In genomic region chr19:18000480-18000980, GRCh38 we compare ENCODE assay signal across 8 cellular contexts. TPM values are rescaled to one million over a fixed set of nuclear protein-coding genes. Genes with fewer than 3 reads are reported as not detected.
DNase-seq lines count a peak whose midpoint lies in the region; ATAC-seq and TF ChIP-seq lines count a peak whose summit lies in the region.

No MANE protein-coding gene starts in this region.

- H3K4me3 Mint-ChIP-seq in T-helper 17 cell, result peak overlapping the region; percentile 90

- H3K4me1 Mint-ChIP-seq in T-helper 17 cell, result peaks cover 24% of the 10 kb centered on the region

- TF ChIP-seq CTCF in gastroesophageal sphincter (IDR thresholded peaks at IDR 0.05) (no peak), stomach (IDR thresholded peaks at IDR 0.05) (no peak)

- H3K36me3 Mint-ChIP-seq in T-helper 17 cell (ENCODE audit: low read depth), result no peaks in the 10 kb centered on the region

- H3K27ac Mint-ChIP-seq in T-helper 17 cell, result peak overlapping the region; percentile 99

- TF ChIP-seq EP300 in gastroesophageal sphincter (IDR thresholded peaks at IDR 0.05) (no peak), stomach (IDR thresholded peaks at IDR 0.05) (no peak)

- TF ChIP-seq POLR2A in gastroesophageal sphincter (IDR thresholded peaks at IDR 0.05) (no peak), stomach (IDR thresholded peaks at IDR 0.05) (no peak)

- H3K27me3 Mint-ChIP-seq in T-helper 17 cell, result no peaks in the 10 kb centered on the region

- H3K4me3 ChIP-seq in gastroesophageal sphincter (peak overlapping the region; percentile 74 to 83), stomach (peak overlapping the region; percentile 77 to 85 (median 82))

- H3K27me3 ChIP-seq in gastroesophageal sphincter, result no peaks in the 10 kb centered on the region
- peaks cover 0 to 3% (median 0%) of the 10 kb centered on the region in 3 donors for H3K27me3 ChIP-seq in stomach

- peak; percentile 1 for ATAC-seq in T-helper 17 cell
- ATAC-seq in gastroesophageal sphincter, result no peak
- ATAC-seq in GM21528 (IDR thresholded peaks at IDR 0.05; ENCODE audit: low FRiP score, unreplicated experiment), result no peak

- H3K36me3 ChIP-seq in gastroesophageal sphincter (peaks cover 0 to 5% of the 10 kb centered on the region in 2 donors), stomach (peaks cover 0 to 10% (median 8%) of the 10 kb centered on the region in 4 donors)

- H3K9me3 ChIP-seq in T-helper 17 cell (ENCODE audit: control insufficient read depth, low read length, poor library complexity, severe bottlenecking), result no peaks in the 10 kb centered on the region
- no peaks in the 10 kb centered on the region for H3K9me3 ChIP-seq in gastroesophageal sphincter
- no peaks in the 10 kb centered on the region for H3K9me3 ChIP-seq in stomach

- H3K4me1 ChIP-seq in gastroesophageal sphincter, result peaks cover 0 to 34% (median 8%) of the 10 kb centered on the region in 3 donors
- H3K4me1 ChIP-seq in stomach, result peaks cover 23 to 42% (median 30%) of the 10 kb centered on the region in 4 donors

- 5 to 26% methylated on average over 16 to 17 of the region's 21 CpGs for whole genome bisulfite sequencing in gastroesophageal sphincter (ENCODE audit: low coverage in 1 of 2), 2 donors
- 5 to 17% (median 11%) methylated on average over 15 to 21 of the region's 21 CpGs for WGBS in stomach, 5 donors

- peak; percentile 29 for DNase-seq in DMS79 treated with DMSO at 0.1 percent for 48 hours (lab: John Stamatoyannopoulos, UW)
- DNase-seq in DMS79 (lab: John Stamatoyannopoulos, UW), result no peak
- DNase-seq in T-helper 17 cell, result no peak
- DNase-seq in stomach, result no peak
- no peak for DNase-seq in 8988T
- DNase-seq in NCI-H524 (lab: John Stamatoyannopoulos, UW), result no peak

- intact Hi-C loops in stomach (cut with DNase I; ENCODE audit: low total_unique reads), result no loop called here

- peak overlapping the region; percentile 12 to 93 (median 88) for H3K27ac ChIP-seq in gastroesophageal sphincter
- H3K27ac ChIP-seq in stomach, result peak overlapping the region; percentile 92 to 94 (median 93)

RNA-seq across cellular contexts. Expression of gene ARRDC2, which starts 7.4 kb away (rescaled TPM):
- total RNA-seq in T-helper 17 cell (100 to 1,000 TPM; 165 to 166 TPM), gastroesophageal sphincter (10 to 100 TPM; 31.9 to 64.6 (median 47.5) TPM), stomach (100 to 1,000 TPM in 1 of 5 donors, 10 to 100 TPM in 4; 19.8 to 130 (median 60.8) TPM)
- 10 to 100 TPM; 31.4 to 34.1 (median 32.7) TPM for polyA plus RNA-seq in stomach

RNA-seq across cellular contexts. Expression of gene KCNN1, which starts 33.6 kb away (rescaled TPM):
- total RNA-seq in T-helper 17 cell (not detected), gastroesophageal sphincter (under 1 TPM in 2 of 4 donors, not detected in 2; 0.20 to 0.89 TPM), stomach (not detected)
- polyA plus RNA-seq in stomach, result under 1 TPM in 2 of 3 donors, not detected in 1; 0.23 to 0.46 TPM
